Comparison of ENCODE assay signal across 38 cellular contexts in the genomic region with DNA sequence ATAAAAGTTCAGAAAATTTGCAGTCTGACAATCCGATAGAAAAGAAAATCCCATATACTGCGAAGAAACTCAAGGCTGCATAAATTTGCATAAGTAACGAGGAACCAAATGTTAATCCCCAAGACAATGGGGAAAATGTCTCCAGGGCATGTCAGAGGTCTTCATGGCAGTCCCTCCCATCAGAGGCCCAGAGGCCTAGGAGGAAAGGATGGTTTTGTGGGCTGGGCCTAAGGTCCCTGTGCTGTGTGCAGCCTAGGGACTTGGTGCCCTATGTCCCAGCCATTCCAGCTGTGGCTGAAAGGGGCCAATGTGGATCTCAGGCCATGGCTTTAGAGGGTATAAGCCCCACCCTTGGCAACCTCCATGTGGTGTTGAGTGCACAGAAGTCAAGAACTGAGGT. TPM values are rescaled to one million over a fixed set of nuclear protein-coding genes. Genes with fewer than 3 reads are reported as not detected.
DNase-seq lines count a peak whose midpoint lies in the region; ATAC-seq lines count a peak whose summit lies in the region.
"Had no signal": no experiment of that assay in that cellular context is flagged by ENCODE, and none has a peak within 500 bp of the region (broad histone marks: within the 10 kb centered on the region; RNA-seq: fewer than 3 reads in every experiment).

No MANE protein-coding gene starts in this region.

- no peak overlapping the region for H3K23ac ChIP-seq in mesendoderm (ENCODE audit: low read length)

- H3K9ac ChIP-seq in Karpas-422 (ENCODE audit: low read length) (no peak overlapping the region), mesendoderm (ENCODE audit: low read length) (no peak overlapping the region)
- H3K9ac ChIP-seq: BLaER1; BLaER1 treated with 17β-estradiol and CSF1 and Interleukin-3, amounts not matched to agents 10 nM and 100 nM had no signal

- no peak overlapping the region for H2BK120ac ChIP-seq in mesendoderm (ENCODE audit: low read depth, low read length)

- H2BK15ac ChIP-seq in mesendoderm (replicated peaks; ENCODE audit: low read depth), result no peak overlapping the region

- no peak overlapping the region for H3K18ac ChIP-seq in mesendoderm (ENCODE audit: low read length)

- H3K4me3 ChIP-seq in HAP-1 (no peak overlapping the region), Karpas-422 (ENCODE audit: low read length) (no peak overlapping the region), mesendoderm (ENCODE audit: low read length) (no peak overlapping the region)
- H3K4me3 ChIP-seq: A549; BLaER1; BLaER1 treated with 17β-estradiol and CSF1 and Interleukin-3, amounts not matched to agents 10 nM and 100 nM had no signal

- WGBS in mesendoderm (ENCODE audit: extremely low coverage, insufficient coverage, low lambda C conversion rate), result no CpG with 5 or more reads among the region's 3 CpGs

- H4K20me1 ChIP-seq in Karpas-422 (ENCODE audit: insufficient read depth, low read depth, low read length), result no peaks in the 10 kb centered on the region
- H4K20me1 ChIP-seq: BLaER1; BLaER1 treated with 17β-estradiol and CSF1 and Interleukin-3, amounts not matched to agents 10 nM and 100 nM had no signal

- H3K9me3 ChIP-seq in HAP-1 (no peaks in the 10 kb centered on the region; the same call in 1 of the 2 replicates), Karpas-422 (ENCODE audit: low read length) (no peaks in the 10 kb centered on the region)
- H3K9me3 ChIP-seq: A549, BE2C, Caco-2 had no signal

- no peaks in the 10 kb centered on the region for H3K79me1 ChIP-seq in mesendoderm (ENCODE audit: low read length)

- no peak overlapping the region for H2BK5ac ChIP-seq in mesendoderm (ENCODE audit: low read length)

- H3K4ac ChIP-seq in mesendoderm (ENCODE audit: low read depth, low read length), result peak overlapping the region; percentile 45

- H3K27me3 ChIP-seq in HAP-1 (ENCODE audit: low read depth), result no peaks in the 10 kb centered on the region
- H3K27me3 ChIP-seq in Karpas-422 (ENCODE audit: low read length), result no peaks in the 10 kb centered on the region
- no peaks in the 10 kb centered on the region for H3K27me3 ChIP-seq in mesendoderm (ENCODE audit: insufficient read depth, low read length, poor library complexity)
- H3K27me3 ChIP-seq: BE2C; BLaER1; BLaER1 treated with 17β-estradiol and CSF1 and Interleukin-3, amounts not matched to agents 10 nM and 100 nM had no signal

- H2AK5ac ChIP-seq in mesendoderm (ENCODE audit: low read length), result no peak overlapping the region

- H4K8ac ChIP-seq in mesendoderm (ENCODE audit: low read depth, low read length), result no peak overlapping the region

- no peak for ATAC-seq in HG03095 (IDR thresholded peaks at IDR 0.05; ENCODE audit: unreplicated experiment)
- ATAC-seq in GM18873 (IDR thresholded peaks at IDR 0.05; ENCODE audit: low FRiP score, unreplicated experiment), result no peak
- ATAC-seq: A549; CD8-positive, alpha-beta T cell had no signal

- no peaks in the 10 kb centered on the region for H3K36me3 ChIP-seq in HAP-1 (replicated peaks)
- H3K36me3 ChIP-seq in Karpas-422 (ENCODE audit: insufficient read depth, low read length), result no peaks in the 10 kb centered on the region
- no peaks in the 10 kb centered on the region for H3K36me3 ChIP-seq in mesendoderm (ENCODE audit: control insufficient read depth, insufficient read depth, low read length)
- H3K36me3 ChIP-seq: BE2C; BLaER1; BLaER1 treated with 17β-estradiol and CSF1 and Interleukin-3, amounts not matched to agents 10 nM and 100 nM had no signal

- H3K9me2 ChIP-seq in Karpas-422 (replicated peaks; ENCODE audit: insufficient read depth, low read length), result no peaks in the 10 kb centered on the region

- H4K5ac ChIP-seq in mesendoderm (ENCODE audit: low read length), result no peak overlapping the region

- DNase-seq in activated CD8-positive, alpha-beta memory T cell treated with anti-CD3 and anti-CD28 coated beads, Interleukin-2, amount 50 U/mL, for 48 hours, result peak; percentile 18
- no peak for DNase-seq in activated CD8-positive, alpha-beta memory T cell treated with anti-CD3 and anti-CD28 coated beads, Interleukin-2, amount 50 U/mL, for 4 hours
- DNase-seq in HAP-1 (ENCODE audit: low spot score in 2 of 2), result peak; percentile 10 to 62
- peak; percentile 31 for DNase-seq in Karpas-422
- DNase-seq in mesendoderm, result no peak
- no peak for DNase-seq in medulla oblongata (ENCODE audit: extremely low spot score)
- DNase-seq: 8988T; ACHN; AML-193; BE2C; C1 segment of cervical spinal cord; Caco-2; Calu3; CD4-positive, alpha-beta memory T cell; CD4-positive, alpha-beta T cell; CD4-positive, CD25-positive, alpha-beta regulatory T cell; CD8-positive, alpha-beta memory T cell; CD8-positive, alpha-beta T cell; COR-L47; DMS 273 treated with DMSO at 0.1 percent for 48 hours; DMS153; DMS53; DMS79; DMS79 treated with DMSO at 0.1 percent for 48 hours; DND-41; EL had no signal

- no peak overlapping the region for H3K56ac ChIP-seq in mesendoderm (ENCODE audit: low read length)

- no peak overlapping the region for H3K4me2 ChIP-seq in Karpas-422 (ENCODE audit: low read depth, low read length, poor library complexity, severe bottlenecking)
- no peak overlapping the region for H3K4me2 ChIP-seq in mesendoderm (ENCODE audit: low read length)
- H3K4me2 ChIP-seq: A549; BLaER1; BLaER1 treated with 17β-estradiol and CSF1 and Interleukin-3, amounts not matched to agents 10 nM and 100 nM had no signal

- no peaks in the 10 kb centered on the region for H3K79me2 ChIP-seq in Karpas-422 (ENCODE audit: low read length)
- no peaks in the 10 kb centered on the region for H3K79me2 ChIP-seq in mesendoderm (ENCODE audit: control insufficient read depth, insufficient read depth, low read length)

- in situ Hi-C loops in HAP-1 (cut with MboI; ENCODE audit: low sequenced_read_pairs), result loop anchor here (5.0 to 25.0 kb wide), 2 partner anchors 193 to 418 kb away; partner anchors contain the start of gene CMTM6

- no peak overlapping the region for H2AFZ ChIP-seq in Karpas-422 (ENCODE audit: low read length)

- H3K4me1 ChIP-seq in HAP-1 (peaks cover 9% of the 10 kb centered on the region), Karpas-422 (ENCODE audit: low read length) (no peaks in the 10 kb centered on the region), mesendoderm (ENCODE audit: control insufficient read depth, low read depth, low read length) (no peaks in the 10 kb centered on the region)
- H3K4me1 ChIP-seq: A549; BE2C; BLaER1; BLaER1 treated with 17β-estradiol and CSF1 and Interleukin-3, amounts not matched to agents 10 nM and 100 nM; Caco-2 had no signal

- H3K27ac ChIP-seq in Karpas-422 (ENCODE audit: low read length) (no peak overlapping the region), mesendoderm (ENCODE audit: low read depth, low read length) (no peak overlapping the region)
- H3K27ac ChIP-seq: 22Rv1; A549; BLaER1; BLaER1 treated with 17β-estradiol and CSF1 and Interleukin-3, amounts not matched to agents 10 nM and 100 nM; C4-2B had no signal

RNA-seq across cellular contexts. Expression of gene CCR4, which starts 21.3 kb away (rescaled TPM):
- total RNA-seq in Karpas-422 (2014; rRNA removed; shearing (Covaris generic); ENCODE audit: low replicate concordance), result not detected in 2 replicates
- 0.01 TPM for polyA plus RNA-seq in mesendoderm (2013, experiment 1 of 2)
- polyA plus RNA-seq in mesendoderm (2013, experiment 2 of 2), result 0.04 TPM
- total RNA-seq: A172, A673, Caco-2, Calu3, Daoy had no signal
- polyA plus RNA-seq: A549, AG04450, BJ had no signal

Comparison
In these comparisons a context has a peak if more than half of its experiments do, and no peak if none do; other contexts are left out.
1. DNase-seq: peak in activated CD8-positive, alpha-beta memory T cell treated with anti-CD3 and anti-CD28 coated beads, Interleukin-2, amount 50 U/mL, for 48 hours (single experiment), HAP-1 (2 of 2) and Karpas-422 (single experiment); none in activated CD8-positive, alpha-beta memory T cell treated with anti-CD3 and anti-CD28 coated beads, Interleukin-2, amount 50 U/mL, for 4 hours (single experiment), mesendoderm (single experiment) and medulla oblongata (single experiment).